ENCODE assay signal across 1 cellular context in genomic region chr2:158189526-158189925, GRCh38.
TF ChIP-seq lines count a peak whose summit lies in the region.

No MANE protein-coding gene starts in this region.

TF ChIP-seq in HepG2, 621 proteins besides CTCF, POLR2A, EP300 and RAD21 (continued from another document and continues in another):
- TF ChIP-seq ZNF142 (CRISPR knock-in tag; IDR thresholded peaks at IDR 0.05) (no peak), ZNF350 (CRISPR knock-in tag; IDR thresholded peaks at IDR 0.05; ENCODE audit: borderline replicate concordance, low read depth) (no peak), HNF1B (CRISPR knock-in tag; IDR thresholded peaks at IDR 0.05) (no peak), CEBPG (CRISPR knock-in tag; IDR thresholded peaks at IDR 0.05) (peak; percentile 89), ZNF160 (CRISPR knock-in tag; IDR thresholded peaks at IDR 0.05) (no peak), ELF3 (CRISPR knock-in tag; IDR thresholded peaks at IDR 0.05) (peak; percentile 100), AHR (CRISPR knock-in tag; IDR thresholded peaks at IDR 0.05) (no peak), EZH2 (conservative IDR thresholded peaks at IDR 0.05; ENCODE audit: low read depth, low read length) (no peak), TAF15 (IDR thresholded peaks at IDR 0.05; ENCODE audit: low read depth, low read length, poor library complexity, severe bottlenecking) (no peak), THAP8 (CRISPR knock-in tag; IDR thresholded peaks at IDR 0.05; ENCODE audit: borderline replicate concordance) (no peak), NCOA5 (CRISPR knock-in tag; IDR thresholded peaks at IDR 0.05) (no peak), ZFP36 (IDR thresholded peaks at IDR 0.05; ENCODE audit: borderline replicate concordance, low read depth, low read length, partially characterized antibody) (no peak), MYC (CRISPR knock-in tag; IDR thresholded peaks at IDR 0.05; ENCODE audit: borderline replicate concordance) (no peak), ZSCAN20 (CRISPR knock-in tag; IDR thresholded peaks at IDR 0.05; ENCODE audit: borderline replicate concordance) (no peak), HNRNPK (IDR thresholded peaks at IDR 0.05; ENCODE audit: low read depth, low read length, poor library complexity, severe bottlenecking) (no peak), HBP1 (CRISPR knock-in tag; IDR thresholded peaks at IDR 0.05; ENCODE audit: low read depth) (no peak), NFKB2 (CRISPR knock-in tag; IDR thresholded peaks at IDR 0.05; ENCODE audit: borderline replicate concordance) (no peak), MAFK (conservative IDR thresholded peaks at IDR 0.05 in 1 of 2, IDR thresholded peaks at IDR 0.05 in 1 of 2; ENCODE audit: low read length in 2 of 2) (no peak), KAT8 (CRISPR knock-in tag; IDR thresholded peaks at IDR 0.05) (peak; percentile 88), PRDM10 (CRISPR knock-in tag; IDR thresholded peaks at IDR 0.05; ENCODE audit: low read depth) (no peak), ZNF7 (CRISPR knock-in tag; IDR thresholded peaks at IDR 0.05) (peak; percentile 96), PLRG1 (conservative IDR thresholded peaks at IDR 0.05) (no peak), ZNF629 (CRISPR knock-in tag; conservative IDR thresholded peaks at IDR 0.05) (no peak), RERE (CRISPR knock-in tag; IDR thresholded peaks at IDR 0.05; ENCODE audit: low read depth) (peak; percentile 91), ZNF703 (CRISPR knock-in tag; IDR thresholded peaks at IDR 0.05; ENCODE audit: borderline replicate concordance) (no peak), POGZ (CRISPR knock-in tag; IDR thresholded peaks at IDR 0.05) (peak; percentile 58; the same call in 1 of the 2 replicates), AKNA (CRISPR knock-in tag; IDR thresholded peaks at IDR 0.05; ENCODE audit: borderline replicate concordance) (no peak), SMAD3 (CRISPR knock-in tag; IDR thresholded peaks at IDR 0.05) (peak; percentile 86; the same call in 1 of the 2 replicates), HHEX (CRISPR knock-in tag; IDR thresholded peaks at IDR 0.05) (peak; percentile 80), NR2F6 (IDR thresholded peaks at IDR 0.05) (peak; percentile 86), NR2F6 (CRISPR knock-in tag; IDR thresholded peaks at IDR 0.05) (peak; percentile 89)
